ENCODE assay signal across 12 cellular contexts in genomic region chr1:56573311-56573710, GRCh38. TPM values are rescaled to one million over a fixed set of nuclear protein-coding genes. Genes with fewer than 3 reads are reported as not detected.
DNase-seq lines count a peak whose midpoint lies in the region; ATAC-seq, FAIRE-seq and TF ChIP-seq lines count a peak whose summit lies in the region.
"Had no signal": no experiment of that assay in that cellular context is flagged by ENCODE, and none has a peak within 500 bp of the region (broad histone marks: within the 10 kb centered on the region; RNA-seq: fewer than 3 reads in every experiment).

No MANE protein-coding gene starts in this region.

- H3K4me3 Mint-ChIP-seq in astrocyte (ENCODE audit: unreplicated experiment) = no peak overlapping the region
- no peak overlapping the region for H3K4me3 Mint-ChIP-seq in activated T-cell treated with anti-CD3 and anti-CD28 coated beads, Interleukin-2, amount 50 U/mL, for 4 hours
- H3K4me3 Mint-ChIP-seq: activated CD4-positive, alpha-beta memory T cell treated with anti-CD3 and anti-CD28 coated beads, Interleukin-2, amount 10 ng/mL, durations not matched to agents 7 days and 5 days; activated naive CD4-positive, alpha-beta T cell treated with anti-CD3 and anti-CD28 coated beads, Interleukin-2, amount 50 U/mL, for 24 hours had no signal

- no peaks in the 10 kb centered on the region for H3K36me3 ChIP-seq in astrocyte (ENCODE audit: insufficient read depth, low read length)
- no peaks in the 10 kb centered on the region for H3K36me3 ChIP-seq in right lobe of liver
- H3K36me3 ChIP-seq in suprapubic skin = no peaks in the 10 kb centered on the region
- H3K36me3 ChIP-seq in MG63 = peaks cover 5% of the 10 kb centered on the region

- intact Hi-C loops in right lobe of liver (cut with DNase I) = no loop called here

- WGBS in right lobe of liver (ENCODE audit: insufficient coverage, low coverage, low lambda C conversion rate, missing lambda C conversion rate) = 16% methylated on average over 4 of the region's 4 CpGs
- WGBS in suprapubic skin = 38% methylated on average over 4 of the region's 4 CpGs

- H3K4me3 ChIP-seq in astrocyte (ENCODE audit: insufficient read depth, low read depth, low read length) = no peak overlapping the region
- H3K4me3 ChIP-seq in right lobe of liver = peak overlapping the region in 1 of 3 donors; percentile 15
- peak overlapping the region; percentile 97 for H3K4me3 ChIP-seq in suprapubic skin
- no peak overlapping the region for H3K4me3 ChIP-seq in MG63

- no peak for ATAC-seq in right lobe of liver
- ATAC-seq in activated T-cell treated with anti-CD3 and anti-CD28 coated beads, Interleukin-2, amount 50 U/mL, for 4 hours = no peak

- no peak for FAIRE-seq in astrocyte (lab: Jason Lieb, UNC)

- H2AFZ ChIP-seq in astrocyte (ENCODE audit: low read depth, low read length) = no peak overlapping the region

- no peaks in the 10 kb centered on the region for H3K36me3 Mint-ChIP-seq in astrocyte (ENCODE audit: low read depth, unreplicated experiment)
- H3K36me3 Mint-ChIP-seq in activated T-cell treated with anti-CD3 and anti-CD28 coated beads, Interleukin-2, amount 50 U/mL, for 4 hours (ENCODE audit: insufficient read depth) = no peaks in the 10 kb centered on the region
- H3K36me3 Mint-ChIP-seq: activated naive CD4-positive, alpha-beta T cell treated with anti-CD3 and anti-CD28 coated beads, Interleukin-2, amount 50 U/mL, for 24 hours had no signal

- no peaks in the 10 kb centered on the region for H3K27me3 ChIP-seq in astrocyte (ENCODE audit: insufficient read depth, low read length)
- no peaks in the 10 kb centered on the region for H3K27me3 ChIP-seq in right lobe of liver
- H3K27me3 ChIP-seq in suprapubic skin = no peaks in the 10 kb centered on the region
- no peaks in the 10 kb centered on the region for H3K27me3 ChIP-seq in MG63

- no peak overlapping the region for H3K9ac ChIP-seq in astrocyte (ENCODE audit: low read length)

- H3K9me3 ChIP-seq in astrocyte (ENCODE audit: insufficient read depth, low read depth, low read length) (no peaks in the 10 kb centered on the region), right lobe of liver (no peaks in the 10 kb centered on the region), suprapubic skin (no peaks in the 10 kb centered on the region), MG63 (no peaks in the 10 kb centered on the region)

- DNase-seq in NCI-H2029 (lab: John Stamatoyannopoulos, UW) = peak; percentile 75
- no peak for DNase-seq in astrocyte (ENCODE audit: low read depth)
- no peak for DNase-seq in right lobe of liver
- DNase-seq in suprapubic skin (ENCODE audit: low spot score in 2 of 2) = no peak
- DNase-seq in stimulated activated CD4-positive, alpha-beta T cell treated with anti-CD3 and anti-CD28 coated beads, Interleukin-4, amount 100 ng/mL, for 1 hour = no peak
- no peak for DNase-seq in MG63
- DNase-seq in activated T-cell treated with anti-CD3 and anti-CD28 coated beads, Interleukin-2, amount 50 U/mL, for 4 hours = no peak
- DNase-seq: activated CD4-positive, alpha-beta memory T cell treated with anti-CD3 and anti-CD28 coated beads, Interleukin-2, amount 10 ng/mL, durations not matched to agents 7 days and 5 days; MV-4-11 had no signal

- TF ChIP-seq POLR2A in right lobe of liver (IDR thresholded peaks at IDR 0.05) (no peak), suprapubic skin (IDR thresholded peaks at IDR 0.05) (no peak)

- no peak overlapping the region for H3K27ac Mint-ChIP-seq in astrocyte (ENCODE audit: unreplicated experiment)
- H3K27ac Mint-ChIP-seq: activated CD4-positive, alpha-beta memory T cell treated with anti-CD3 and anti-CD28 coated beads, Interleukin-2, amount 10 ng/mL, durations not matched to agents 7 days and 5 days; activated naive CD4-positive, alpha-beta T cell treated with anti-CD3 and anti-CD28 coated beads, Interleukin-2, amount 50 U/mL, for 24 hours had no signal

- peaks cover 48% of the 10 kb centered on the region for H4K20me1 ChIP-seq in astrocyte (ENCODE audit: insufficient read depth, low read length)

- peaks cover 79% of the 10 kb centered on the region for H3K79me2 ChIP-seq in astrocyte (ENCODE audit: insufficient read depth, low read length)

- H3K4me1 ChIP-seq in astrocyte (ENCODE audit: insufficient read depth, low read length) (peaks cover 14% of the 10 kb centered on the region), right lobe of liver (peaks cover 0 to 75% (median 23%) of the 10 kb centered on the region in 4 donors), suprapubic skin (peaks cover 54% of the 10 kb centered on the region)

- no peaks in the 10 kb centered on the region for H3K9me3 Mint-ChIP-seq in astrocyte (ENCODE audit: unreplicated experiment)
- no peaks in the 10 kb centered on the region for H3K9me3 Mint-ChIP-seq in activated T-cell treated with anti-CD3 and anti-CD28 coated beads, Interleukin-2, amount 50 U/mL, for 4 hours
- H3K9me3 Mint-ChIP-seq: activated CD4-positive, alpha-beta memory T cell treated with anti-CD3 and anti-CD28 coated beads, Interleukin-2, amount 10 ng/mL, durations not matched to agents 7 days and 5 days; activated naive CD4-positive, alpha-beta T cell treated with anti-CD3 and anti-CD28 coated beads, Interleukin-2, amount 50 U/mL, for 24 hours had no signal

- no peak for TF ChIP-seq EP300 in suprapubic skin (IDR thresholded peaks at IDR 0.05)

- no peak for TF ChIP-seq CTCF in astrocyte (IDR thresholded peaks at IDR 0.05; ENCODE audit: insufficient read depth, low read depth, low read length)
- peak in 1 of 4 donors; percentile 14 for TF ChIP-seq CTCF in right lobe of liver (IDR thresholded peaks at IDR 0.05)
- TF ChIP-seq CTCF in suprapubic skin (IDR thresholded peaks at IDR 0.05) = no peak

- H3K4me2 ChIP-seq in astrocyte (ENCODE audit: low read length) = peak overlapping the region; percentile 47

- H3K27me3 Mint-ChIP-seq in astrocyte (ENCODE audit: low read depth, unreplicated experiment) = peaks cover 7% of the 10 kb centered on the region
- H3K27me3 Mint-ChIP-seq in activated T-cell treated with anti-CD3 and anti-CD28 coated beads, Interleukin-2, amount 50 U/mL, for 4 hours (ENCODE audit: low read depth) = peaks cover 20% of the 10 kb centered on the region

- H3K27ac ChIP-seq in astrocyte (ENCODE audit: low read depth, low read length) = no peak overlapping the region
- peak overlapping the region; percentile 47 to 97 (median 60) for H3K27ac ChIP-seq in right lobe of liver
- H3K27ac ChIP-seq in suprapubic skin = peak overlapping the region; percentile 23
- H3K27ac ChIP-seq: skin epidermis had no signal

- peaks cover 3% of the 10 kb centered on the region for H3K4me1 Mint-ChIP-seq in astrocyte (ENCODE audit: low read depth, unreplicated experiment)
- peaks cover 8% of the 10 kb centered on the region for H3K4me1 Mint-ChIP-seq in activated T-cell treated with anti-CD3 and anti-CD28 coated beads, Interleukin-2, amount 50 U/mL, for 4 hours (ENCODE audit: low read depth)
- H3K4me1 Mint-ChIP-seq: activated naive CD4-positive, alpha-beta T cell treated with anti-CD3 and anti-CD28 coated beads, Interleukin-2, amount 50 U/mL, for 24 hours had no signal

RNA-seq across cellular contexts. Expression of gene PLPP3, which starts 6.1 kb away (rescaled TPM):
- total RNA-seq in astrocyte (1.2 and 2.2 TPM in 2 replicates), right lobe of liver (100 to 1,000 TPM in 1 of 6 experiments, 10 to 100 TPM in 5; 47.8 to 118 (median 65.8) TPM), suprapubic skin (10 to 100 TPM; 29.0 to 80.0 (median 39.4) TPM)
- 24.3 and 25.7 TPM in 2 replicates for total RNA-seq in MG63 (2014; rRNA removed; shearing (Covaris generic); ENCODE audit: low replicate concordance)
- under 1 TPM; 0.20 to 0.49 (median 0.24) TPM for total RNA-seq in activated T-cell treated with anti-CD3 and anti-CD28 coated beads, Interleukin-2, amount 50 U/mL, for 4 hours
- total RNA-seq: activated CD4-positive, alpha-beta memory T cell treated with anti-CD3 and anti-CD28 coated beads, Interleukin-2, amount 10 ng/mL, durations not matched to agents 7 days and 5 days; T-helper 1 cell treated with Interleukin-12 subunit alpha and Interleukin-12 subunit beta and Interleukin-4 antibody, amounts not matched to agents 30 ng/mL and 1 ng/mL, for 36 hours had no signal
